8 cellular contexts compared by ENCODE assay signal in genomic region chr18:58180738-58181353, GRCh38.
DNase-seq lines count a peak whose midpoint lies in the region; ATAC-seq and TF ChIP-seq lines count a peak whose summit lies in the region.

No MANE protein-coding gene starts in this region.

- peaks cover 31 to 77% (median 63%) of the 10 kb centered on the region in 4 donors for H3K4me1 ChIP-seq in stomach

- no peak overlapping the region for H3K27ac ChIP-seq in AG04450 (ENCODE audit: low read depth, low read length)
- no peak overlapping the region for H3K27ac ChIP-seq in stomach

- no peaks in the 10 kb centered on the region for H3K9me3 Mint-ChIP-seq in activated CD4-positive, alpha-beta T cell treated with anti-CD3 and anti-CD28 coated beads, Interleukin-2, amount 10 ng/mL, durations not matched to agents 24 days and 14 days

- TF ChIP-seq EP300 in stomach (IDR thresholded peaks at IDR 0.05): no peak

- H3K4me1 Mint-ChIP-seq in activated CD4-positive, alpha-beta T cell treated with anti-CD3 and anti-CD28 coated beads, Interleukin-2, amount 10 ng/mL, durations not matched to agents 24 days and 14 days: no peaks in the 10 kb centered on the region

- DNase-seq in AG04450 (ENCODE audit: low read depth, low spot score): peak; percentile 16
- peak; percentile 75 for DNase-seq in NCI-H2171 treated with DMSO at 0.1 percent for 48 hours (lab: John Stamatoyannopoulos, UW)
- peak; percentile 82 for DNase-seq in activated CD4-positive, alpha-beta T cell treated with anti-CD3 and anti-CD28 coated beads, Interleukin-2, amount 10 ng/mL, durations not matched to agents 24 days and 14 days
- DNase-seq in dermis microvascular lymphatic vessel endothelial cell (ENCODE audit: low read depth in 2 of 2): peak; percentile 17 to 59
- peak; percentile 67 for DNase-seq in myocyte (ENCODE audit: low read depth)
- DNase-seq in stomach: peak; percentile 69

- H3K36me3 ChIP-seq in stomach: no peaks in the 10 kb centered on the region

- WGBS in stomach, 5 donors: 13 to 25% (median 19%) methylated on average over 5 of the region's 5 CpGs

- H3K36me3 Mint-ChIP-seq in activated CD4-positive, alpha-beta T cell treated with anti-CD3 and anti-CD28 coated beads, Interleukin-2, amount 10 ng/mL, durations not matched to agents 24 days and 14 days (ENCODE audit: low read depth): no peaks in the 10 kb centered on the region

- intact Hi-C loops in activated CD4-positive, alpha-beta T cell treated with anti-CD3 and anti-CD28 coated beads, Interleukin-2, amount 10 ng/mL, durations not matched to agents 24 days and 14 days (cut with micrococcal nuclease): loop anchor here (1.0 to 5.0 kb wide), 2 partner anchors 138 to 141 kb away; no protein-coding TSS in a partner anchor
- intact Hi-C loops in stomach (cut with DNase I; ENCODE audit: low total_unique reads): loop anchor here (10.0 kb wide), 1 partner anchor 144 kb away; no protein-coding TSS in a partner anchor

- H3K9me3 ChIP-seq in AG04450 (ENCODE audit: control insufficient read depth, insufficient read depth, low read length) (no peaks in the 10 kb centered on the region), stomach (no peaks in the 10 kb centered on the region)

- no peak overlapping the region for H3K4me3 ChIP-seq in AG04450 (ENCODE audit: low read depth, low read length)
- no peak overlapping the region for H3K4me3 ChIP-seq in stomach

- TF ChIP-seq CTCF in AG04450 (IDR thresholded peaks at IDR 0.05; ENCODE audit: low read depth, low read length) (peak; percentile 84), stomach (IDR thresholded peaks at IDR 0.05) (peak in 5 of 7 experiments; percentile 66 to 89 (median 86))

- POLR2A ChIA-PET in AG04450 (lab: Yijun Ruan, JAX): no interaction called here

- CTCF ChIA-PET in AG04450 (lab: Charles Lee): interaction anchor here (0.5 to 2.8 kb wide), 49 partner anchors 9 to 1539 kb away, joined by 3 to 18 read pairs (median 4); partner anchors contain the start of gene NEDD4L

- no peak for TF ChIP-seq POLR2A in stomach (IDR thresholded peaks at IDR 0.05)

- peaks cover 10% of the 10 kb centered on the region for H3K27me3 Mint-ChIP-seq in activated CD4-positive, alpha-beta T cell treated with anti-CD3 and anti-CD28 coated beads, Interleukin-2, amount 10 ng/mL, durations not matched to agents 24 days and 14 days

- no peaks in the 10 kb centered on the region for H3K27me3 ChIP-seq in AG04450 (ENCODE audit: control insufficient read depth, insufficient read depth, low read length)
- no peaks in the 10 kb centered on the region for H3K27me3 ChIP-seq in stomach

- peak; percentile 53 for ATAC-seq in GM18907 (IDR thresholded peaks at IDR 0.05; ENCODE audit: unreplicated experiment)
- no peak for ATAC-seq in HG03045 (IDR thresholded peaks at IDR 0.05; ENCODE audit: unreplicated experiment)

- no peak overlapping the region for H3K27ac Mint-ChIP-seq in activated CD4-positive, alpha-beta T cell treated with anti-CD3 and anti-CD28 coated beads, Interleukin-2, amount 10 ng/mL, durations not matched to agents 24 days and 14 days

- no peak overlapping the region for H3K4me3 Mint-ChIP-seq in activated CD4-positive, alpha-beta T cell treated with anti-CD3 and anti-CD28 coated beads, Interleukin-2, amount 10 ng/mL, durations not matched to agents 24 days and 14 days

Comparison
In these comparisons a context has a peak if more than half of its experiments do, and no peak if none do; other contexts are left out.
1. DNase-seq: peak in every context shown above with its lines; median percentile 82 in activated CD4-positive, alpha-beta T cell treated with anti-CD3 and anti-CD28 coated beads, Interleukin-2, amount 10 ng/mL, durations not matched to agents 24 days and 14 days; 75 in NCI-H2171 treated with DMSO at 0.1 percent for 48 hours; 69 in stomach; 67 in myocyte; 38 in dermis microvascular lymphatic vessel endothelial cell; 16 in AG04450.